ENCODE assay signal across 11 cellular contexts in the genomic region with DNA sequence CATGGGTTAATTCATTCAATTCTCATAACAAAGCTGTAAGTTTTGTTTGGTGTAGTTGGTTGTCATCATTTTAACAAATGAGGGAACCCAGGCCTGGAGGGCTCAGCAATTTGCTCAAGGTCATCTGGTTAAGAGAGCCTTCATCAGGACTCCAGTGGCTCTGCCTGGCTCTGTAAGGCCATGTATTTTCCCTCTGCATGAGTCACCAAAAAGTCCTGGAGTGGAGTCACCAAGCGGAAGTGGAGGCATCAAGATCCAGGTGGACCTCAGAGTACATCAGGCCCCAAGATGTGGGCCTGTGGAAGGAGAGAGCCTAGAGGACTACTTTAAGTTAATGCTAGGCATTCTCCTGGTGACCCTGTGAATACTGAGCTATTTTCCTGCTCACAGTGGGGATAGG. TPM values are rescaled to one million over a fixed set of nuclear protein-coding genes. Genes with fewer than 3 reads are reported as not detected.
A peak's percentile ranks its signal among the peaks of the same experiment; 100 is the strongest.
DNase-seq lines count a peak whose midpoint lies in the region; ATAC-seq, FAIRE-seq and TF ChIP-seq lines count a peak whose summit lies in the region.
"Had no signal": no experiment of that assay in that cellular context is flagged by ENCODE, and none has a peak within 500 bp of the region (broad histone marks: within the 10 kb centered on the region; RNA-seq: fewer than 3 reads in every experiment).

No MANE protein-coding gene starts in this region.

- no TSS peak for BruUV-seq in HepG2 (replicated peaks; lab: Mats Ljungman, UMichigan)

- DNase-seq in HepG2 (ENCODE audit: low spot score) (no peak), right lobe of liver (no peak), adrenal gland (peak in 6 of 7 donors; percentile 46 to 73 (median 64)), fibroblast of villous mesenchyme (ENCODE audit: low read depth) (peak; percentile 47), UCSD-AML1 (lab: John Stamatoyannopoulos, UW; ENCODE audit: unreplicated experiment) (no peak), NCI-H2029 treated with DMSO at 0.1 percent for 48 hours (lab: John Stamatoyannopoulos, UW) (no peak), NCI-H524 treated with DMSO at 0.1 percent for 48 hours (lab: John Stamatoyannopoulos, UW) (no peak)
- DNase-seq: activated naive CD8-positive, alpha-beta T cell treated with anti-CD3 and anti-CD28 coated beads, Interleukin-2, amount 50 U/mL, for 24 hours; NCI-H1092; T-helper 1 cell had no signal

- H3K9me3 ChIP-seq in HepG2 (ENCODE audit: low read length) (no peaks in the 10 kb centered on the region), right lobe of liver (no peaks in the 10 kb centered on the region), adrenal gland (replicated peaks in 1 of 3) (no peaks in the 10 kb centered on the region)

- H3K4me1 ChIP-seq in HepG2 (ENCODE audit: insufficient read depth, low read length) (peaks cover 8% of the 10 kb centered on the region; the same call in 1 of the 2 replicates), right lobe of liver (peaks cover 0 to 6% (median 0%) of the 10 kb centered on the region in 4 donors), adrenal gland (replicated peaks in 1 of 2) (peaks cover 0 to 36% of the 10 kb centered on the region in 2 donors)

- no peaks in the 10 kb centered on the region for H3K79me2 ChIP-seq in HepG2 (ENCODE audit: insufficient read depth, low read length)

- CTCF ChIA-PET in HepG2 (lab: Yijun Ruan, JAX; ENCODE audit: low intra/inter-chr PET ratio, low total read pairs) = no interaction called here

- no peak overlapping the region for H3K4me2 ChIP-seq in HepG2 (ENCODE audit: low read depth, low read length)

- no peak for FAIRE-seq in HepG2 (lab: Jason Lieb, UNC)

- no CpG with 5 or more reads among the region's 1 CpG for WGBS in HepG2 (ENCODE audit: low lambda C conversion rate)
- 100% methylated on average over 1 of the region's 1 CpG for WGBS in right lobe of liver (ENCODE audit: insufficient coverage, low coverage, low lambda C conversion rate, missing lambda C conversion rate)
- WGBS in adrenal gland, 4 donors = 44 to 87% (median 69%) methylated on average over 1 of the region's 1 CpG

- H3K27ac ChIP-seq in HepG2 (ENCODE audit: extremely low read length, insufficient read depth, low read length) (no peak overlapping the region), right lobe of liver (no peak overlapping the region), adrenal gland (peak overlapping the region in 1 of 5 donors; percentile 66)

- TF ChIP-seq EP300 in HepG2 (IDR thresholded peaks at IDR 0.05; ENCODE audit: low read depth in 2 of 2, low read length in 2 of 2) (no peak), HepG2 (CRISPR knock-in tag; IDR thresholded peaks at IDR 0.05; ENCODE audit: borderline replicate concordance) (no peak)

- TF ChIP-seq POLR2A in HepG2 (IDR thresholded peaks at IDR 0.05; ENCODE audit: insufficient read depth in 1 of 2, low read depth in 2 of 2, low read length in 2 of 2) (no peak), right lobe of liver (IDR thresholded peaks at IDR 0.05) (no peak), adrenal gland (IDR thresholded peaks at IDR 0.05) (no peak)

- POLR2A ChIA-PET in HepG2 (lab: Yijun Ruan, JAX) = no interaction called here

- H3K36me3 ChIP-seq in HepG2 (replicated peaks in 1 of 2; ENCODE audit: control insufficient read depth in 1 of 2, insufficient read depth in 2 of 2, low read length in 2 of 2) (no peaks in the 10 kb centered on the region), right lobe of liver (no peaks in the 10 kb centered on the region), adrenal gland (replicated peaks in 1 of 2) (no peaks in the 10 kb centered on the region)

- H3K9ac ChIP-seq in HepG2 (ENCODE audit: insufficient read depth, low read depth, low read length) = no peak overlapping the region

- TF ChIP-seq RAD21 in HepG2 (CRISPR knock-in tag; IDR thresholded peaks at IDR 0.05) = no peak

- intact Hi-C loops in HepG2 (cut with micrococcal nuclease; ENCODE audit: unreplicated experiment) = no loop called here
- intact Hi-C loops in right lobe of liver (cut with DNase I) = no loop called here
- intact Hi-C loops in adrenal gland (cut with DNase I) = no loop called here

- H4K20me1 ChIP-seq in HepG2 (ENCODE audit: insufficient read depth, low read length) = no peaks in the 10 kb centered on the region

- in situ Hi-C loops in HepG2 (cut with HindIII; ENCODE audit: extremely low pct_ligation_motif_present, low pct_unique_long_range_greater_than_20kb) = no loop called here

- no peak overlapping the region for H3K4me3 ChIP-seq in HepG2 (replicated peaks in 1 of 3; ENCODE audit: insufficient read depth in 1 of 3, low read depth in 2 of 3, low read length in 3 of 3)
- no peak overlapping the region for H3K4me3 ChIP-seq in right lobe of liver
- H3K4me3 ChIP-seq in adrenal gland = no peak overlapping the region
- H3K4me3 ChIP-seq in fibroblast of villous mesenchyme (ENCODE audit: low read depth, low read length) = no peak overlapping the region

- ATAC-seq in HepG2 (no peak), right lobe of liver (no peak), GM19467 (IDR thresholded peaks at IDR 0.05; ENCODE audit: unreplicated experiment) (no peak)
- ATAC-seq: activated naive CD8-positive, alpha-beta T cell treated with anti-CD3 and anti-CD28 coated beads, Interleukin-2, amount 50 U/mL, for 24 hours had no signal

- H3K27me3 ChIP-seq in HepG2 (ENCODE audit: control insufficient read depth in 1 of 2, insufficient read depth in 2 of 2, low read length in 2 of 2) (peaks cover 0 to 5% of the 10 kb centered on the region in 2 experiments; a peak in 3 of 5 replicates), right lobe of liver (no peaks in the 10 kb centered on the region), adrenal gland (no peaks in the 10 kb centered on the region)

- H2AFZ ChIP-seq in HepG2 (ENCODE audit: low read length) = no peak overlapping the region

- TF ChIP-seq CTCF in HepG2 (CRISPR knock-in tag; IDR thresholded peaks at IDR 0.05) = no peak
- no peak for TF ChIP-seq CTCF in right lobe of liver (IDR thresholded peaks at IDR 0.05)
- no peak for TF ChIP-seq CTCF in adrenal gland (IDR thresholded peaks at IDR 0.05)
- TF ChIP-seq CTCF in fibroblast of villous mesenchyme (IDR thresholded peaks at IDR 0.05; ENCODE audit: insufficient read depth, low read depth, low read length) = no peak

TF ChIP-seq in HepG2, 621 proteins besides CTCF, POLR2A, EP300 and RAD21:
- TF ChIP-seq FOSL2 (CRISPR knock-in tag; IDR thresholded peaks at IDR 0.05) (peak; percentile 35; the same call in 1 of the 2 replicates), ZSCAN21 (CRISPR knock-in tag; IDR thresholded peaks at IDR 0.05; ENCODE audit: borderline replicate concordance) (no peak)
- TF ChIP-seq, protein P1, sequence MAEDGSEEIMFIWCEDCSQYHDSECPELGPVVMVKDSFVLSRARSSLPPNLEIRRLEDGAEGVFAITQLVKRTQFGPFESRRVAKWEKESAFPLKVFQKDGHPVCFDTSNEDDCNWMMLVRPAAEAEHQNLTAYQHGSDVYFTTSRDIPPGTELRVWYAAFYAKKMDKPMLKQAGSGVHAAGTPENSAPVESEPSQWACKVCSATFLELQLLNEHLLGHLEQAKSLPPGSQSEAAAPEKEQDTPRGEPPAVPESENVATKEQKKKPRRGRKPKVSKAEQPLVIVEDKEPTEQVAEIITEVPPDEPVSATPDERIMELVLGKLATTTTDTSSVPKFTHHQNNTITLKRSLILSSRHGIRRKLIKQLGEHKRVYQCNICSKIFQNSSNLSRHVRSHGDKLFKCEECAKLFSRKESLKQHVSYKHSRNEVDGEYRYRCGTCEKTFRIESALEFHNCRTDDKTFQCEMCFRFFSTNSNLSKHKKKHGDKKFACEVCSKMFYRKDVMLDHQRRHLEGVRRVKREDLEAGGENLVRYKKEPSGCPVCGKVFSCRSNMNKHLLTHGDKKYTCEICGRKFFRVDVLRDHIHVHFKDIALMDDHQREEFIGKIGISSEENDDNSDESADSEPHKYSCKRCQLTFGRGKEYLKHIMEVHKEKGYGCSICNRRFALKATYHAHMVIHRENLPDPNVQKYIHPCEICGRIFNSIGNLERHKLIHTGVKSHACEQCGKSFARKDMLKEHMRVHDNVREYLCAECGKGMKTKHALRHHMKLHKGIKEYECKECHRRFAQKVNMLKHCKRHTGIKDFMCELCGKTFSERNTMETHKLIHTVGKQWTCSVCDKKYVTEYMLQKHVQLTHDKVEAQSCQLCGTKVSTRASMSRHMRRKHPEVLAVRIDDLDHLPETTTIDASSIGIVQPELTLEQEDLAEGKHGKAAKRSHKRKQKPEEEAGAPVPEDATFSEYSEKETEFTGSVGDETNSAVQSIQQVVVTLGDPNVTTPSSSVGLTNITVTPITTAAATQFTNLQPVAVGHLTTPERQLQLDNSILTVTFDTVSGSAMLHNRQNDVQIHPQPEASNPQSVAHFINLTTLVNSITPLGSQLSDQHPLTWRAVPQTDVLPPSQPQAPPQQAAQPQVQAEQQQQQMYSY (CRISPR knock-in tag; IDR thresholded peaks at IDR 0.05) = peak; percentile 93
TF ChIP-seq in HepG2: peak in this region for 2.

RNA-seq across cellular contexts. Expression of a gene that starts 30.0 kb away (rescaled TPM):
- total RNA-seq in HepG2 (2016; rRNA removed; fragmentation: Illumina TruSeq; extraction: Trizol) = 35.2 and 36.4 TPM in 2 replicates
- 2.1 and 2.5 TPM in 2 replicates for total RNA-seq in HepG2 (2016; cell fraction: cytosol; rRNA removed; fragmentation: Illumina TruSeq; extraction: Trizol; ENCODE audit: low read depth)
- 31.0 and 35.2 TPM in 2 replicates for total RNA-seq in HepG2 (2016; cell fraction: insoluble cytoplasmic fraction; rRNA removed; fragmentation: Illumina TruSeq; extraction: Trizol)
- 7.5 and 9.4 TPM in 2 replicates for total RNA-seq in HepG2 (2016; cell fraction: membrane; rRNA removed; fragmentation: Illumina TruSeq; extraction: Trizol)
- total RNA-seq in HepG2 (2016; cell fraction: nucleus; rRNA removed; fragmentation: Illumina TruSeq; extraction: Trizol) = 64.6 and 75.1 TPM in 2 replicates
- polyA plus RNA-seq in HepG2 (2011; rRNA removed) = 12.1 and 13.5 TPM in 2 replicates
- polyA plus RNA-seq in HepG2 (2011; cell fraction: cytosol; rRNA removed) = 8.3 and 10.1 TPM in 2 replicates
- polyA plus RNA-seq in HepG2 (2011; cell fraction: nucleus; rRNA removed) = 23.5 and 29.1 TPM in 2 replicates
- 4.6 and 5.4 TPM in 2 replicates for polyA plus RNA-seq in HepG2 (2012)
- polyA plus RNA-seq in HepG2 (2016; cell fraction: cytosol; fragmentation: Illumina TruSeq; extraction: Trizol; ENCODE audit: low read depth) = 0.16 and 0.34 TPM in 2 replicates
- polyA plus RNA-seq in HepG2 (2016; cell fraction: insoluble cytoplasmic fraction; fragmentation: Illumina TruSeq; extraction: Trizol; ENCODE audit: low read depth) = 9.6 TPM in 2 replicates
- 1.00 and 1.3 TPM in 2 replicates for polyA plus RNA-seq in HepG2 (2016; cell fraction: membrane; fragmentation: Illumina TruSeq; extraction: Trizol; ENCODE audit: low read depth)
- polyA plus RNA-seq in HepG2 (2016; cell fraction: nucleus; fragmentation: Illumina TruSeq; extraction: Trizol; ENCODE audit: insufficient read depth, low read depth) = 12.8 and 15.7 TPM in 2 replicates
- 97.0 and 222 TPM in 2 replicates for polyA minus RNA-seq in HepG2 (2011; rRNA and poly(A)+ RNA removed; ENCODE audit: low replicate concordance)
- polyA minus RNA-seq in HepG2 (2011; cell fraction: cytosol; rRNA and poly(A)+ RNA removed) = 20.9 and 22.2 TPM in 2 replicates
- polyA minus RNA-seq in HepG2 (2011; cell fraction: nucleus; rRNA and poly(A)+ RNA removed) = 154 and 171 TPM in 2 replicates
- 10 to 100 TPM in 5 of 6 experiments, 1 to 10 TPM in 1; 8.9 to 15.1 (median 12.2) TPM for total RNA-seq in right lobe of liver
- 10 to 100 TPM; 18.2 to 35.1 (median 22.9) TPM for total RNA-seq in adrenal gland
- 1 to 10 TPM; 2.3 to 9.9 (median 4.4) TPM for polyA plus RNA-seq in adrenal gland
- total RNA-seq in fibroblast of villous mesenchyme = 42.2 and 54.0 TPM in 2 replicates

Comparison
In these comparisons a context has a peak if more than half of its experiments do, and no peak if none do; other contexts are left out.
1. DNase-seq: peak in adrenal gland (6 of 7) and fibroblast of villous mesenchyme (single experiment); none in HepG2 (single experiment), right lobe of liver (0 of 3), UCSD-AML1 (single experiment), NCI-H2029 treated with DMSO at 0.1 percent for 48 hours (single experiment) and NCI-H524 treated with DMSO at 0.1 percent for 48 hours (single experiment).